In genomic region chr5:1515311-1515920, GRCh38 we compare ENCODE assay signal across 2 cellular contexts.
TF ChIP-seq lines count a peak whose summit lies in the region.

No MANE protein-coding gene starts in this region.

TF ChIP-seq in SK-N-SH, 30 proteins besides CTCF, POLR2A, EP300 and RAD21 (continued from another document):
- no peak for TF ChIP-seq TCF12 (IDR thresholded peaks at IDR 0.05)
- no peak for TF ChIP-seq FOSL2 (IDR thresholded peaks at IDR 0.05; ENCODE audit: borderline replicate concordance, low read depth)

TF ChIP-seq in SK-N-SH treated with all-trans-retinoic acid at 6 μM for 48 hours, 23 proteins besides CTCF, POLR2A, EP300 and RAD21 (continued from another document):
- TF ChIP-seq TSHZ2 (CRISPR knock-in tag; IDR thresholded peaks at IDR 0.05) (no peak), TOX (CRISPR knock-in tag; IDR thresholded peaks at IDR 0.05; ENCODE audit: borderline replicate concordance) (no peak), CSDC2 (CRISPR knock-in tag; IDR thresholded peaks at IDR 0.05) (no peak), ZNF70 (CRISPR knock-in tag; IDR thresholded peaks at IDR 0.05) (no peak), CSRNP3 (CRISPR knock-in tag; IDR thresholded peaks at IDR 0.05) (no peak)
TF ChIP-seq in SK-N-SH treated with all-trans-retinoic acid at 6 μM for 48 hours: peak in this region for 0.
